In the genomic region with DNA sequence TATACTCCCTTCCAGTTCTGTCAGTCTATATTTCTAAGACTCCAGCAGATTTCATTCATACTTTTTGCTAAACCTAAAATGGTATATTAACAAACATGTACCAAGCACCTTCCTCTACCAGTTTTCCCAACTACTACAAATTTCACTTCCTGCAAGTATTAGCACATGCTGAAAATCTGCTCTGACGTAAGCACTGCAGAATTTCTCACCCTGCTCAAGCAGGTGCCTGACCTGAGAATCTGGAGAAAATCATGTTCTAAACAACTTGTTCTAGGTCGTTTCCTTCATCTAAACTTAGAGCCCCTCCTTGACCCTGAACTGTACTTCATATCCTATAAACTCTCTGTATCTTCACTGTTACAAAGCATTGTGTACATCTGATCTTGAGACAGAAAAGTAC, we compare ENCODE assay signal across 34 cellular contexts.
"Had no signal": no experiment of that assay in that cellular context is flagged by ENCODE, and none has a peak within 500 bp of the region (broad histone marks: within the 10 kb centered on the region; RNA-seq: fewer than 3 reads in every experiment).

No MANE protein-coding gene starts in this region.

- H3K4me3 Mint-ChIP-seq: activated CD4-positive, alpha-beta memory T cell treated with anti-CD3 and anti-CD28 coated beads for 36 hours; activated CD4-positive, alpha-beta T cell treated with anti-CD3 and anti-CD28 coated beads for 36 hours; activated CD4-positive, alpha-beta T cell treated with anti-CD3 and anti-CD28 coated beads, Interleukin-2, amount 10 ng/mL, durations not matched to agents 24 days and 14 days; activated CD8-positive, alpha-beta memory T cell treated with anti-CD3 and anti-CD28 coated beads, Interleukin-2, amount 10 ng/mL, durations not matched to agents 7 days and 5 days; activated CD8-positive, alpha-beta T cell treated with anti-CD3 and anti-CD28 coated beads, Interleukin-2, amount 10 ng/mL, durations not matched to agents 7 days and 5 days; activated naive CD4-positive, alpha-beta T cell treated with anti-CD3 and anti-CD28 coated beads for 36 hours; activated naive CD4-positive, alpha-beta T cell treated with anti-CD3 and anti-CD28 coated beads, Interleukin-2, amount 50 U/mL, for 24 hours; activated naive CD8-positive, alpha-beta T cell treated with anti-CD3 and anti-CD28 coated beads for 36 hours; activated naive CD8-positive, alpha-beta T cell treated with anti-CD3 and anti-CD28 coated beads, Interleukin-2, amount 50 U/mL, for 24 hours; activated T-helper 1 cell treated with anti-CD3 and anti-CD28 coated beads, Interleukin-12 subunit alpha, Interleukin-12 subunit beta, Interleukin-2, Interleukin-4 antibody, amounts not matched to agents 30 ng/mL and 10 ng/mL and 1 ng/mL, durations not matched to agents 14 hours and 24 hours and 36 hours; brain had no signal

- H3K4me1 ChIP-seq: adrenal gland, breast epithelium, colonic mucosa, gastroesophageal sphincter had no signal

- H3K27me3 ChIP-seq: adrenal gland, breast epithelium, cardiac muscle cell, colonic mucosa, esophagus squamous epithelium, gastroesophageal sphincter had no signal

- ATAC-seq: activated CD4-positive, alpha-beta T cell treated with anti-CD3 and anti-CD28 coated beads for 36 hours; activated CD8-positive, alpha-beta memory T cell treated with anti-CD3 and anti-CD28 coated beads, Interleukin-2, amount 10 ng/mL, durations not matched to agents 7 days and 5 days; activated CD8-positive, alpha-beta T cell treated with anti-CD3 and anti-CD28 coated beads, Interleukin-2, amount 10 ng/mL, durations not matched to agents 7 days and 5 days; activated naive CD8-positive, alpha-beta T cell treated with anti-CD3 and anti-CD28 coated beads, Interleukin-2, amount 50 U/mL, for 24 hours; gastroesophageal sphincter had no signal

- H3K4me1 Mint-ChIP-seq: activated CD4-positive, alpha-beta T cell treated with anti-CD3 and anti-CD28 coated beads for 36 hours; activated CD4-positive, alpha-beta T cell treated with anti-CD3 and anti-CD28 coated beads, Interleukin-2, amount 10 ng/mL, durations not matched to agents 24 days and 14 days; activated CD8-positive, alpha-beta memory T cell treated with anti-CD3 and anti-CD28 coated beads, Interleukin-2, amount 10 ng/mL, durations not matched to agents 7 days and 5 days; activated naive CD4-positive, alpha-beta T cell treated with anti-CD3 and anti-CD28 coated beads, Interleukin-2, amount 50 U/mL, for 24 hours; activated naive CD8-positive, alpha-beta T cell treated with anti-CD3 and anti-CD28 coated beads for 36 hours; activated naive CD8-positive, alpha-beta T cell treated with anti-CD3 and anti-CD28 coated beads, Interleukin-2, amount 50 U/mL, for 24 hours had no signal

- H3K4me3 ChIP-seq: adrenal gland, breast epithelium, cardiac muscle cell, colonic mucosa, esophagus squamous epithelium, gastroesophageal sphincter had no signal

- H3K9me3 ChIP-seq: adrenal gland, breast epithelium, colonic mucosa, esophagus squamous epithelium, gastroesophageal sphincter had no signal

- H3K9me3 Mint-ChIP-seq: activated CD4-positive, alpha-beta memory T cell treated with anti-CD3 and anti-CD28 coated beads for 36 hours; activated CD4-positive, alpha-beta T cell treated with anti-CD3 and anti-CD28 coated beads, Interleukin-2, amount 10 ng/mL, durations not matched to agents 24 days and 14 days; activated naive CD4-positive, alpha-beta T cell treated with anti-CD3 and anti-CD28 coated beads for 36 hours; activated naive CD4-positive, alpha-beta T cell treated with anti-CD3 and anti-CD28 coated beads, Interleukin-2, amount 50 U/mL, for 24 hours; activated naive CD8-positive, alpha-beta T cell treated with anti-CD3 and anti-CD28 coated beads, Interleukin-2, amount 50 U/mL, for 24 hours; activated T-helper 1 cell treated with anti-CD3 and anti-CD28 coated beads, Interleukin-12 subunit alpha, Interleukin-12 subunit beta, Interleukin-2, Interleukin-4 antibody, amounts not matched to agents 30 ng/mL and 10 ng/mL and 1 ng/mL, durations not matched to agents 14 hours and 24 hours and 36 hours; activated T-helper 2 cell treated with anti-CD3 and anti-CD28 coated beads, Interferon-gamma antibody, Interleukin-2, Interleukin-4, amounts not matched to agents 10 μg/mL and 5 μg/mL and 100 μg/mL, durations not matched to agents 14 hours and 24 hours and 36 hours; brain had no signal

- DNase-seq: activated CD4-positive, alpha-beta memory T cell treated with anti-CD3 and anti-CD28 coated beads for 36 hours; activated CD4-positive, alpha-beta T cell treated with anti-CD3 and anti-CD28 coated beads for 36 hours; activated CD4-positive, alpha-beta T cell treated with anti-CD3 and anti-CD28 coated beads, Interleukin-2, amount 10 ng/mL, durations not matched to agents 24 days and 14 days; activated CD4-positive, CD25-positive, alpha-beta regulatory T cell; activated CD4-positive, CD25-positive, alpha-beta regulatory T cell treated with anti-CD3 and anti-CD28 coated beads, Interleukin-2, amount 50 U/mL, for 72 hours; activated CD8-positive, alpha-beta memory T cell treated with anti-CD3 and anti-CD28 coated beads, Interleukin-2, amount 10 ng/mL, durations not matched to agents 7 days and 5 days; activated CD8-positive, alpha-beta memory T cell treated with anti-CD3 and anti-CD28 coated beads, Interleukin-2, amount 50 U/mL, for 4 hours; activated CD8-positive, alpha-beta T cell treated with anti-CD3 and anti-CD28 coated beads, Interleukin-2, amount 10 ng/mL, durations not matched to agents 7 days and 5 days; activated effector memory CD4-positive, alpha-beta T cell treated with anti-CD3 and anti-CD28 coated beads, Interleukin-2, amount 50 U/mL, for 16 hours; activated naive CD4-positive, alpha-beta T cell treated with anti-CD3 and anti-CD28 coated beads for 36 hours; activated naive CD8-positive, alpha-beta T cell treated with anti-CD3 and anti-CD28 coated beads for 36 hours; activated naive CD8-positive, alpha-beta T cell treated with anti-CD3 and anti-CD28 coated beads, Interleukin-2, amount 50 U/mL, for 24 hours; activated T-cell treated with anti-CD3 and anti-CD28 coated beads, Interleukin-2, amount 50 U/mL, for 1 hour; activated T-cell treated with anti-CD3 and anti-CD28 coated beads, Interleukin-2, amount 50 U/mL, for 48 hours; adrenal gland; amygdala; aorta; central memory CD4-positive, alpha-beta T cell; cerebellar nuclear complex; colonic mucosa; effector CD8-positive, alpha-beta T cell; esophagus squamous epithelium; foreskin melanocyte; T-helper 2 cell had no signal

- H3K27ac ChIP-seq: adrenal gland, breast epithelium, cardiac muscle cell, colonic mucosa, epithelial cell of prostate, esophagus squamous epithelium, gastroesophageal sphincter had no signal

- H3K36me3 Mint-ChIP-seq: activated CD4-positive, alpha-beta memory T cell treated with anti-CD3 and anti-CD28 coated beads for 36 hours; activated CD8-positive, alpha-beta memory T cell treated with anti-CD3 and anti-CD28 coated beads, Interleukin-2, amount 10 ng/mL, durations not matched to agents 7 days and 5 days; activated naive CD4-positive, alpha-beta T cell treated with anti-CD3 and anti-CD28 coated beads, Interleukin-2, amount 50 U/mL, for 24 hours; activated naive CD8-positive, alpha-beta T cell treated with anti-CD3 and anti-CD28 coated beads for 36 hours; brain had no signal

- H3K27me3 Mint-ChIP-seq: activated CD4-positive, alpha-beta memory T cell treated with anti-CD3 and anti-CD28 coated beads for 36 hours; activated CD4-positive, alpha-beta T cell treated with anti-CD3 and anti-CD28 coated beads, Interleukin-2, amount 10 ng/mL, durations not matched to agents 24 days and 14 days; activated CD8-positive, alpha-beta memory T cell treated with anti-CD3 and anti-CD28 coated beads, Interleukin-2, amount 10 ng/mL, durations not matched to agents 7 days and 5 days; activated naive CD4-positive, alpha-beta T cell treated with anti-CD3 and anti-CD28 coated beads, Interleukin-2, amount 50 U/mL, for 24 hours; activated naive CD8-positive, alpha-beta T cell treated with anti-CD3 and anti-CD28 coated beads for 36 hours; activated naive CD8-positive, alpha-beta T cell treated with anti-CD3 and anti-CD28 coated beads, Interleukin-2, amount 50 U/mL, for 24 hours had no signal

- FAIRE-seq: endometrium, endothelial cell of umbilical vein had no signal

- H3K27ac Mint-ChIP-seq: activated CD4-positive, alpha-beta memory T cell treated with anti-CD3 and anti-CD28 coated beads for 36 hours; activated CD4-positive, alpha-beta T cell treated with anti-CD3 and anti-CD28 coated beads for 36 hours; activated CD4-positive, alpha-beta T cell treated with anti-CD3 and anti-CD28 coated beads, Interleukin-2, amount 10 ng/mL, durations not matched to agents 24 days and 14 days; activated CD8-positive, alpha-beta memory T cell treated with anti-CD3 and anti-CD28 coated beads, Interleukin-2, amount 10 ng/mL, durations not matched to agents 7 days and 5 days; activated CD8-positive, alpha-beta T cell treated with anti-CD3 and anti-CD28 coated beads, Interleukin-2, amount 10 ng/mL, durations not matched to agents 7 days and 5 days; activated naive CD4-positive, alpha-beta T cell treated with anti-CD3 and anti-CD28 coated beads for 36 hours; activated naive CD4-positive, alpha-beta T cell treated with anti-CD3 and anti-CD28 coated beads, Interleukin-2, amount 50 U/mL, for 24 hours; activated naive CD8-positive, alpha-beta T cell treated with anti-CD3 and anti-CD28 coated beads for 36 hours; activated naive CD8-positive, alpha-beta T cell treated with anti-CD3 and anti-CD28 coated beads, Interleukin-2, amount 50 U/mL, for 24 hours; activated T-helper 1 cell treated with anti-CD3 and anti-CD28 coated beads, Interleukin-12 subunit alpha, Interleukin-12 subunit beta, Interleukin-2, Interleukin-4 antibody, amounts not matched to agents 30 ng/mL and 10 ng/mL and 1 ng/mL, durations not matched to agents 14 hours and 24 hours and 36 hours; activated T-helper 2 cell treated with anti-CD3 and anti-CD28 coated beads, Interferon-gamma antibody, Interleukin-2, Interleukin-4, amounts not matched to agents 10 μg/mL and 5 μg/mL and 100 μg/mL, durations not matched to agents 14 hours and 24 hours and 36 hours; brain had no signal

- H3K36me3 ChIP-seq: adrenal gland, breast epithelium, cardiac muscle cell, colonic mucosa, esophagus squamous epithelium, gastroesophageal sphincter had no signal
